In genomic region chr2:177482195-177482594, GRCh38 we compare ENCODE assay signal across 22 cellular contexts.
"Had no signal": no experiment of that assay in that cellular context is flagged by ENCODE, and none has a peak within 500 bp of the region (broad histone marks: within the 10 kb centered on the region; RNA-seq: fewer than 3 reads in every experiment).

No MANE protein-coding gene starts in this region.

- H3K27ac ChIP-seq: coronary artery, dorsolateral prefrontal cortex, esophagus muscularis mucosa, foreskin keratinocyte, gastroesophageal sphincter, heart left ventricle, hepatocyte, left lung, lower lobe of right lung had no signal

- H3K27me3 ChIP-seq: dorsolateral prefrontal cortex, esophagus muscularis mucosa, foreskin keratinocyte, gastroesophageal sphincter, heart left ventricle, hepatocyte, left lung had no signal

- H3K4me1 ChIP-seq: esophagus muscularis mucosa, foreskin keratinocyte, gastroesophageal sphincter, heart left ventricle, left lung, lower lobe of right lung had no signal

- DNase-seq: dermis blood vessel endothelial cell; dorsolateral prefrontal cortex; effector CD4-positive, alpha-beta T cell; effector memory CD4-positive, alpha-beta T cell; foreskin keratinocyte; heart left ventricle; hypothalamus; left cardiac atrium; left lung; left ventricle myocardium superior; lower lobe of right lung; mesenchymal stem cell; mucosa of descending colon; naive B cell had no signal

- H3K27ac Mint-ChIP-seq: naive B cell had no signal

- FAIRE-seq: endothelial cell of umbilical vein, islet of Langerhans, keratinocyte had no signal

- H3K9me3 ChIP-seq: esophagus muscularis mucosa, gastroesophageal sphincter, lower lobe of right lung had no signal

- H3K4me1 Mint-ChIP-seq: naive B cell had no signal

- H3K4me3 Mint-ChIP-seq: mesothelial cell of epicardium, naive B cell had no signal

- ATAC-seq: foreskin keratinocyte, gastroesophageal sphincter, heart left ventricle, left cardiac atrium, left lung, left ventricle myocardium superior, lower lobe of right lung, mucosa of descending colon had no signal

- H3K4me3 ChIP-seq: coronary artery, dorsolateral prefrontal cortex, esophagus muscularis mucosa, gastroesophageal sphincter, heart left ventricle, hepatocyte, left lung, lower lobe of right lung, mucosa of descending colon had no signal
